14 cellular contexts compared by ENCODE assay signal in the genomic region with DNA sequence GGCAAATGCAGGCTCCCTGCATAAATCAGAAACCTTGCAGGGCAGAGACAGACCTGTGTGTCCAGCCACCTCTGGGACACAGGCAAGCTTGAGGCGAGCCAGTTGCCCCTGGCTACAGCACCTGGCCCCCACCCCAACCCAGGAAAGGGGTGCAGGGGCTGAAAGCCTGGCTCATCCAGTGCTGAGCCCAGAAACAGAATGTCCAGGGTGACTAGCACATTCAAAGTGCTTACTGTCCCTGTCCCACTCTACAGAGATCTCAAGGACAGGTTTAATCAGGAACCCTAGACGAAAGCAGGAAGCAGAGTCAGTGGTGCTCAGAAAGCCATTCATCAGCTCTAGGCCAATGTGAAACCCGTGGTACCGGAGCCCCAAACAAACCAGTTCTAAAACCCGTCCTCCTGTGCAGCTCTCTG. TPM values are rescaled to one million over a fixed set of nuclear protein-coding genes. Genes with fewer than 3 reads are reported as not detected.
DNase-seq lines count a peak whose midpoint lies in the region; ATAC-seq and TF ChIP-seq lines count a peak whose summit lies in the region.
"Had no signal": no experiment of that assay in that cellular context is flagged by ENCODE, and none has a peak within 500 bp of the region (broad histone marks: within the 10 kb centered on the region; RNA-seq: fewer than 3 reads in every experiment).

No MANE protein-coding gene starts in this region.

- H3K36me3 ChIP-seq in colonic mucosa, result no peaks in the 10 kb centered on the region

- H3K27ac ChIP-seq in coronary artery (peak overlapping the region; percentile 10 to 30), colonic mucosa (no peak overlapping the region)

- intact Hi-C loops in colonic mucosa (cut with DNase I), result no loop called here

- peaks cover 9% of the 10 kb centered on the region for H3K4me1 ChIP-seq in colonic mucosa

- ATAC-seq in GM21619 (IDR thresholded peaks at IDR 0.05; ENCODE audit: unreplicated experiment), result no peak

- DNase-seq in M059J (ENCODE audit: low read depth) (peak; percentile 22), coronary artery (ENCODE audit: low spot score) (no peak), medulla oblongata (ENCODE audit: extremely low spot score) (peak; percentile 51), superior temporal gyrus (ENCODE audit: extremely low spot score) (peak; percentile 33), NCI-H1417 (lab: John Stamatoyannopoulos, UW) (no peak), colonic mucosa (no peak)
- no peak for DNase-seq in stimulated activated naive CD4-positive, alpha-beta T cell treated with Interleukin-2 at 50 U/mL for 16 hours (lab: John Stamatoyannopoulos, UW)
- DNase-seq: activated CD4-positive, alpha-beta T cell treated with anti-CD3 and anti-CD28 coated beads, Interleukin-2, amount 10 ng/mL, durations not matched to agents 24 days and 14 days; CD4-positive, alpha-beta memory T cell; MV-4-11; NCI-H82; stimulated activated CD4-positive, alpha-beta T cell treated with anti-CD3 and anti-CD28 coated beads, Interleukin-2, amount 100 ng/mL, for 24 hours; stimulated activated naive CD4-positive, alpha-beta T cell had no signal

- no peak overlapping the region for H3K9ac ChIP-seq in colonic mucosa (ENCODE audit: low read depth in 2 of 2, low read length in 2 of 2)

- no peaks in the 10 kb centered on the region for H3K9me3 ChIP-seq in colonic mucosa

- H3K27me3 ChIP-seq in colonic mucosa, result no peaks in the 10 kb centered on the region

- no peak for TF ChIP-seq CTCF in coronary artery (IDR thresholded peaks at IDR 0.05)
- TF ChIP-seq CTCF in colonic mucosa (IDR thresholded peaks at IDR 0.05), result no peak

- H3K4me3 ChIP-seq in coronary artery, result no peak overlapping the region
- H3K4me3 ChIP-seq in colonic mucosa, result no peak overlapping the region

RNA-seq across cellular contexts. Expression of a gene that starts 31.9 kb away (rescaled TPM):
- 15.5 and 43.1 TPM in 2 replicates for total RNA-seq in M059J (2014; rRNA removed; shearing (Covaris generic))
- 10 to 100 TPM; 55.6 to 65.9 TPM for total RNA-seq in colonic mucosa

Comparison
In these comparisons a context has a peak if more than half of its experiments do, and no peak if none do; other contexts are left out.
1. DNase-seq: peak in M059J (single experiment), medulla oblongata (single experiment) and superior temporal gyrus (single experiment); none in coronary artery (single experiment), NCI-H1417 (0 of 3), colonic mucosa (single experiment) and stimulated activated naive CD4-positive, alpha-beta T cell treated with Interleukin-2 at 50 U/mL for 16 hours (single experiment).